Comparison of ENCODE assay signal across 22 cellular contexts in the genomic region with DNA sequence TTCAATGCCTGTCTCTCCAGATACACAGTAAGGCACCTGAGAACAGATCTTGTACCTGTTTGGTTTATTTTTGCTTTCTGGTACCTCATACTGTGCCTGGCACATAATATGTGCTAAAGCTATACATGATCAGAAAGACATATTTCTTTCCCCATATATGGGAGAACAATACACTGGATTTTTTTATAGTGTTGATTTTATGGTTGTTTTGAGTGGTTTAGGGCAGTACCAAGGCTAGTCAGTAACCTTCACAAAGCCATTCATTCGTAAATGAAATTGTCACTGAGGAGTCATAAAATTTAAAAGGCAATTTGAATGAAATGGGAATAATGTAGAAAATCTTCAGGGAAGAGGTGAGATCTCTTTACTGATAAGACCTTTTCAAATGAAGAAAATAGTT.
A peak's percentile ranks its signal among the peaks of the same experiment; 100 is the strongest.
DNase-seq lines count a peak whose midpoint lies in the region; ATAC-seq, FAIRE-seq and TF ChIP-seq lines count a peak whose summit lies in the region.
"Had no signal": no experiment of that assay in that cellular context is flagged by ENCODE, and none has a peak within 500 bp of the region (broad histone marks: within the 10 kb centered on the region; RNA-seq: fewer than 3 reads in every experiment).

No MANE protein-coding gene starts in this region.

- H2BK5ac ChIP-seq in neuronal stem cell (ENCODE audit: low read length) = no peak overlapping the region

- ATAC-seq in mucosa of descending colon = peak; percentile 50

- DNase-seq in DMS79 treated with DMSO at 0.1 percent for 48 hours (lab: John Stamatoyannopoulos, UW) = peak; percentile 84
- no peak for DNase-seq in glutamatergic neuron
- DNase-seq in mucosa of descending colon = no peak
- no peak for DNase-seq in neuronal stem cell (ENCODE audit: low spot score)
- DNase-seq in D721Med (ENCODE audit: insufficient read length, low spot score) = no peak
- no peak for DNase-seq in glomerular visceral epithelial cell (ENCODE audit: extremely low spot score)
- no peak for DNase-seq in NCI-H510A treated with DMSO at 0.1 percent for 48 hours (lab: John Stamatoyannopoulos, UW)
- DNase-seq in MG63 = no peak
- DNase-seq: 8988T; ACHN; BE2C; C1 segment of cervical spinal cord; CD4-positive, alpha-beta memory T cell; CD4-positive, CD25-positive, alpha-beta regulatory T cell; CD8-positive, alpha-beta memory T cell; COR-L47; GF-D8 had no signal

- H3K4me3 ChIP-seq in mucosa of descending colon = no peak overlapping the region
- no peak overlapping the region for H3K4me3 ChIP-seq in neuronal stem cell (ENCODE audit: low read length in 2 of 2)
- H3K4me3 ChIP-seq in MG63 = no peak overlapping the region
- H3K4me3 ChIP-seq: BLaER1 had no signal

- no peak overlapping the region for H3K18ac ChIP-seq in neuronal stem cell (ENCODE audit: low read length)

- H3K27ac ChIP-seq in neuronal stem cell (replicated peaks; ENCODE audit: low read length) = no peak overlapping the region
- H3K27ac ChIP-seq: BLaER1 had no signal

- H3K27me3 ChIP-seq in neuronal stem cell (ENCODE audit: control insufficient read depth in 3 of 3, insufficient read depth in 3 of 3, low read depth in 1 of 3, low read length in 3 of 3) (no peaks in the 10 kb centered on the region), MG63 (no peaks in the 10 kb centered on the region)
- H3K27me3 ChIP-seq: BE2C, BLaER1 had no signal

- H3K14ac ChIP-seq in neuronal stem cell (ENCODE audit: low read length) = no peak overlapping the region

- H3K27me3 Mint-ChIP-seq in glutamatergic neuron (ENCODE audit: unreplicated experiment) = no peaks in the 10 kb centered on the region
- H3K27me3 Mint-ChIP-seq: CD4-positive, alpha-beta memory T cell; CD4-positive, CD25-positive, alpha-beta regulatory T cell; CD8-positive, alpha-beta memory T cell had no signal

- peak overlapping the region; percentile 60 for H2AFZ ChIP-seq in neuronal stem cell (ENCODE audit: low read length)

- H3K9me3 ChIP-seq in mucosa of descending colon (no peaks in the 10 kb centered on the region), neuronal stem cell (replicated peaks in 1 of 2; ENCODE audit: control insufficient read depth in 2 of 2, insufficient read depth in 1 of 2, low read depth in 1 of 2, low read length in 2 of 2) (no peaks in the 10 kb centered on the region), MG63 (no peaks in the 10 kb centered on the region)
- H3K9me3 ChIP-seq: BE2C, BLaER1 had no signal

- no peak overlapping the region for H2BK120ac ChIP-seq in neuronal stem cell (ENCODE audit: low read depth, low read length)

- no CpG with 5 or more reads among the region's 1 CpG for WGBS in neuronal stem cell (ENCODE audit: extremely low coverage in 2 of 2, insufficient read length in 2 of 2, insufficient replicate concordance in 1 of 2), 2 donors

- peak overlapping the region; percentile 41 for H3K27ac Mint-ChIP-seq in glutamatergic neuron (ENCODE audit: unreplicated experiment)
- H3K27ac Mint-ChIP-seq: CD4-positive, alpha-beta memory T cell; CD4-positive, CD25-positive, alpha-beta regulatory T cell; CD8-positive, alpha-beta memory T cell had no signal

- no peak overlapping the region for H3K4me2 ChIP-seq in neuronal stem cell (ENCODE audit: insufficient read depth, low read length, poor library complexity, severe bottlenecking)
- H3K4me2 ChIP-seq: BLaER1 had no signal

- peaks cover 8% of the 10 kb centered on the region for H3K4me1 ChIP-seq in mucosa of descending colon (ENCODE audit: low read depth)
- peaks cover 0 to 4% of the 10 kb centered on the region in 2 donors for H3K4me1 ChIP-seq in neuronal stem cell (ENCODE audit: control insufficient read depth in 2 of 2, insufficient read depth in 1 of 2, low read depth in 1 of 2, low read length in 2 of 2)
- H3K4me1 ChIP-seq: BLaER1 had no signal

- no peaks in the 10 kb centered on the region for H3K36me3 Mint-ChIP-seq in glutamatergic neuron (ENCODE audit: unreplicated experiment)
- H3K36me3 Mint-ChIP-seq: CD14-positive monocyte; CD4-positive, alpha-beta memory T cell; CD4-positive, CD25-positive, alpha-beta regulatory T cell had no signal

- no peak for FAIRE-seq in D721Med (lab: Jason Lieb, UNC)
- FAIRE-seq: A204.1, G401.6, GM12891 had no signal

- no peak overlapping the region for H2BK15ac ChIP-seq in neuronal stem cell (ENCODE audit: low read length)

- H4K8ac ChIP-seq in neuronal stem cell (ENCODE audit: low read depth, low read length) = no peak overlapping the region

- H3K23ac ChIP-seq in neuronal stem cell (ENCODE audit: low read depth, low read length, poor library complexity) = no peak overlapping the region

- intact Hi-C loops in mucosa of descending colon (cut with DNase I, micrococcal nuclease) = loop anchor here in 1 of 2 donors (10.0 kb wide), 2 partner anchors 115 to 505 kb away; no protein-coding TSS in a partner anchor

- no peak overlapping the region for H3K9ac ChIP-seq in neuronal stem cell (ENCODE audit: low read depth, low read length, poor library complexity)
- H3K9ac ChIP-seq: BLaER1 had no signal

- H3K4me1 Mint-ChIP-seq in glutamatergic neuron (ENCODE audit: low read depth, unreplicated experiment) = peaks cover 17% of the 10 kb centered on the region
- H3K4me1 Mint-ChIP-seq: CD4-positive, alpha-beta memory T cell; CD4-positive, CD25-positive, alpha-beta regulatory T cell; CD8-positive, alpha-beta memory T cell had no signal

- no peaks in the 10 kb centered on the region for H3K9me3 Mint-ChIP-seq in glutamatergic neuron (ENCODE audit: unreplicated experiment)
- H3K9me3 Mint-ChIP-seq: CD14-positive monocyte had no signal

- TF ChIP-seq CTCF in glutamatergic neuron (IDR thresholded peaks at IDR 0.05; ENCODE audit: partially characterized antibody, unreplicated experiment) = no peak
- no peak for TF ChIP-seq CTCF in mucosa of descending colon (IDR thresholded peaks at IDR 0.05)
- no peak for TF ChIP-seq CTCF in D721Med (IDR thresholded peaks at IDR 0.05; ENCODE audit: insufficient read depth, missing control alignments)

- no peaks in the 10 kb centered on the region for H3K79me1 ChIP-seq in neuronal stem cell (ENCODE audit: low read depth, low read length)

- no peak overlapping the region for H3K4me3 Mint-ChIP-seq in glutamatergic neuron (ENCODE audit: unreplicated experiment)
- H3K4me3 Mint-ChIP-seq: CD14-positive monocyte; CD4-positive, alpha-beta memory T cell; CD4-positive, CD25-positive, alpha-beta regulatory T cell; CD8-positive, alpha-beta memory T cell had no signal

- H3K36me3 ChIP-seq in mucosa of descending colon (ENCODE audit: low read depth) (no peaks in the 10 kb centered on the region), neuronal stem cell (replicated peaks in 1 of 2; ENCODE audit: control insufficient read depth in 2 of 2, insufficient read depth in 2 of 2, low read length in 2 of 2) (no peaks in the 10 kb centered on the region), MG63 (no peaks in the 10 kb centered on the region)
- H3K36me3 ChIP-seq: BE2C, BLaER1 had no signal

- H2AK5ac ChIP-seq in neuronal stem cell (ENCODE audit: low read depth, low read length) = no peak overlapping the region

- H4K91ac ChIP-seq in neuronal stem cell (ENCODE audit: low read depth, low read length, poor library complexity) = no peak overlapping the region

- H2BK12ac ChIP-seq in neuronal stem cell (ENCODE audit: low read length) = no peak overlapping the region

- H3K4ac ChIP-seq in neuronal stem cell (ENCODE audit: low read length) = no peak overlapping the region
